8 cellular contexts compared by ENCODE assay signal in the genomic region with DNA sequence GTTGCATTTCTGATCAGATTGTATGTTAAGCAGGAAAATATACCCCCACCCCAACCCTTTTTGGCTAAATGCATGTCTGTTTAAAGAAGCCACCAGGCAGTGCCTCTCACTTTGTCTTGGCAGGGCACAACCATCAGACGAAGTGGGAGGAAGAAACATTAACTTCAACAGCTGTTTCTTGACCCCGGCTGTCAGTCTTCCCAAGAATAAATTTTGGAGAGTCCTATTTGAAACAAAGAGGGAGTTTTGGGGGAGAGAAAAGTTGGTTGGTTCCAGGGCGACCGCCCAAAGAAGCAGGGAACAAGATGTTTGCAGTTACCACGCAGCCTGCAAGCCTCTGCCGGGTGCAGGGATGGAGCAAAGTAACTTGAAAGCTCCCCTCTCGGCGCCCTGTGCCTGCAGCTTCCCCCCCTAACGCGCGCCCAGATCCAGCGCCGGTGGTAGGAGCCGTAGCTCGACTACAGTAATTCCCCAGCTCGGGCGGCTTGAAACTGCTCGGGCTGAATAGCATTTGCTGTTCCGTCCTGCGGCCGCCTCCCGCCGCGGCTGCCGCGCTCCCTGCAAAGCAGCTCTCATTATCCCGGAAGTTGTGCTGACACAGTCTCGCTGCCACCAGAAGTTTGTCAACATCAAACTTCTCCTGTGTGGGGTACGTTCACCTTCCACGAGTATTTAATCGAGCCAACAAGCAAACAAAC.
A peak's percentile ranks its signal among the peaks of the same experiment; 100 is the strongest.
DNase-seq lines count a peak whose midpoint lies in the region; ATAC-seq and TF ChIP-seq lines count a peak whose summit lies in the region.

No MANE protein-coding gene starts in this region.

- H3K36me3 ChIP-seq in CD4-positive, alpha-beta memory T cell (ENCODE audit: insufficient read depth, low read length): no peaks in the 10 kb centered on the region
- H3K36me3 ChIP-seq in lung (ENCODE audit: control insufficient read depth in 2 of 2, insufficient read depth in 2 of 2, low read length in 2 of 2): no peaks in the 10 kb centered on the region

- no peaks in the 10 kb centered on the region for H3K9me3 Mint-ChIP-seq in CD4-positive, alpha-beta memory T cell

- H3K27ac ChIP-seq in CD4-positive, alpha-beta memory T cell (ENCODE audit: low read depth, low read length): peak overlapping the region; percentile 64
- H3K27ac ChIP-seq in lung (ENCODE audit: low read depth in 1 of 2, low read length in 1 of 2): peak overlapping the region; percentile 97 to 99

- peak overlapping the region; percentile 94 to 99 (median 97) for H3K27ac Mint-ChIP-seq in CD4-positive, alpha-beta memory T cell

- POLR2A ChIA-PET in CD4-positive, alpha-beta memory T cell (lab: Charles Lee; ENCODE audit: partially characterized antibody): interaction anchor here (0.6 to 6.4 kb wide), 36 partner anchors 11 to 1660 kb away, joined by 3 to 475 read pairs (median 4); partner anchors contain the start of genes ATG10, RPS23 and SSBP2

- H3K4me3 Mint-ChIP-seq in CD4-positive, alpha-beta memory T cell: peak overlapping the region; percentile 94 to 99 (median 96)

- H3K36me3 Mint-ChIP-seq in CD4-positive, alpha-beta memory T cell: peaks cover 0 to 2% of the 10 kb centered on the region in 2 donors

- no peak for TF ChIP-seq CTCF in lung (IDR thresholded peaks at IDR 0.05; ENCODE audit: control extremely low read depth, extremely low read depth)

- CTCF ChIA-PET in CD4-positive, alpha-beta memory T cell (lab: Charles Lee; ENCODE audit: partially characterized antibody): interaction anchor here (0.8 to 4.5 kb wide), 16 partner anchors 9 to 426 kb away, joined by 3 to 53 read pairs (median 5); partner anchors contain the start of gene SSBP2

- ATAC-seq in GM19463 (IDR thresholded peaks at IDR 0.05; ENCODE audit: unreplicated experiment) (peak; percentile 86), lung (ENCODE audit: insufficient read depth, low FRiP score) (peak; percentile 94)

- peaks cover 31% of the 10 kb centered on the region for H3K4me1 ChIP-seq in CD4-positive, alpha-beta memory T cell (ENCODE audit: insufficient read depth, low read length)
- peaks cover 17 to 21% of the 10 kb centered on the region in 2 donors for H3K4me1 ChIP-seq in lung (ENCODE audit: control insufficient read depth in 2 of 2, insufficient read depth in 2 of 2, low read length in 2 of 2)

- no peaks in the 10 kb centered on the region for H3K27me3 Mint-ChIP-seq in CD4-positive, alpha-beta memory T cell

- peak; percentile 88 to 92 (median 90) for DNase-seq in CD4-positive, alpha-beta memory T cell
- DNase-seq in HS-5 (ENCODE audit: low read depth) (peak; percentile 69), NK-92 (lab: John Stamatoyannopoulos, UW; ENCODE audit: unreplicated experiment) (peak; percentile 22), lung (ENCODE audit: low spot score) (peak; percentile 95)
- DNase-seq in activated CD8-positive, alpha-beta memory T cell treated with anti-CD3 and anti-CD28 coated beads for 24 hours: peak; percentile 94
- DNase-seq in effector CD8-positive, alpha-beta T cell (lab: John Stamatoyannopoulos, UW): peak; percentile 78
- peak; percentile 76 to 87 (median 78) for DNase-seq in stimulated activated CD4-positive, alpha-beta T cell treated with anti-CD3 and anti-CD28 coated beads, TNF-alpha, amount 100 ng/mL, for 24 hours (ENCODE audit: low read depth in 3 of 3)

- intact Hi-C loops in CD4-positive, alpha-beta memory T cell (cut with micrococcal nuclease): loop anchor here (1.0 to 10.0 kb wide), 11 partner anchors 13 to 427 kb away; partner anchors contain the start of genes RPS23 and SSBP2

- 0 to 1% methylated on average over 31 of the region's 31 CpGs for WGBS in lung, 2 donors

- no peaks in the 10 kb centered on the region for H3K9me3 ChIP-seq in CD4-positive, alpha-beta memory T cell (ENCODE audit: control insufficient read depth in 1 of 2, low read length in 2 of 2)
- H3K9me3 ChIP-seq in lung (ENCODE audit: control insufficient read depth in 2 of 2, insufficient read depth in 1 of 2, low read length in 1 of 2): no peaks in the 10 kb centered on the region

- no peaks in the 10 kb centered on the region for H3K27me3 ChIP-seq in CD4-positive, alpha-beta memory T cell (ENCODE audit: insufficient read depth, low read length)
- no peaks in the 10 kb centered on the region for H3K27me3 ChIP-seq in lung (ENCODE audit: control insufficient read depth, insufficient read depth)

- H3K4me1 Mint-ChIP-seq in CD4-positive, alpha-beta memory T cell: peaks cover 31 to 56% (median 42%) of the 10 kb centered on the region in 4 donors

- peak overlapping the region in 1 of 2 donors; percentile 56 for H3K4me3 ChIP-seq in CD4-positive, alpha-beta memory T cell (ENCODE audit: low read length in 2 of 2)
- peak overlapping the region; percentile 28 for H3K4me3 ChIP-seq in lung

Comparison
In these comparisons a context has a peak if more than half of its experiments do, and no peak if none do; other contexts are left out.
1. DNase-seq: peak in every context shown above with its lines; median percentile 95 in lung; 94 in activated CD8-positive, alpha-beta memory T cell treated with anti-CD3 and anti-CD28 coated beads for 24 hours; 90 in CD4-positive, alpha-beta memory T cell; 78 in effector CD8-positive, alpha-beta T cell; 78 in stimulated activated CD4-positive, alpha-beta T cell treated with anti-CD3 and anti-CD28 coated beads, TNF-alpha, amount 100 ng/mL, for 24 hours; 69 in HS-5; 22 in NK-92.